18 cellular contexts compared by ENCODE assay signal in the genomic region with DNA sequence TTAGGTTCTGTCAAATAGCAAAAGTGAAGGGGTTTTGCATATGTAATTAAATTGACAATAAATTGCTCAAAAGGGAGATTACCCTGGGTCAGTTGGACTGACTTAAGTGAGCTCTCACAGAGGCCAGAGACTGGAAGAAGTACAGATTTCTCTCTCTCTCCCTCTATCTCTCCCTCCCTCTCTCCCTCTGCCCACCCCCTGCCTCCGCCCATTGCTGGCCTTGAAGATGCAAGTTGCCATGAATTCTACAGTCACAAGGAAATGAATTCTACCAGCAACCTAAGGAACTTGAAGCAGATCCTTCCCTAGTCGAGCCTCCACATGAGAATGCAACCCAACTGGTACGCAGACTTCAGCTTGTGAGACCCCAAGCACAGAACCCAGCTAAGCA.
A peak's percentile ranks its signal among the peaks of the same experiment; 100 is the strongest.
DNase-seq lines count a peak whose midpoint lies in the region; ATAC-seq and TF ChIP-seq lines count a peak whose summit lies in the region.
"Had no signal": no experiment of that assay in that cellular context is flagged by ENCODE, and none has a peak within 500 bp of the region (broad histone marks: within the 10 kb centered on the region; RNA-seq: fewer than 3 reads in every experiment).

No MANE protein-coding gene starts in this region.

- H4K91ac ChIP-seq in IMR-90 (ENCODE audit: insufficient read depth, low read depth, low read length), result peak overlapping the region; percentile 98

- H3K27me3 Mint-ChIP-seq in T-helper 17 cell (no peaks in the 10 kb centered on the region), endothelial cell (ENCODE audit: unreplicated experiment) (no peaks in the 10 kb centered on the region)
- H3K27me3 Mint-ChIP-seq: stimulated activated naive CD8-positive, alpha-beta T cell treated with anti-CD3 and anti-CD28 coated beads, Interleukin-15, Interleukin-2, amounts not matched to agents 100 ng/mL and 50 ng/mL, for 24 hours had no signal

- H2BK5ac ChIP-seq in IMR-90 (ENCODE audit: low read depth, low read length, poor library complexity, severe bottlenecking), result peak overlapping the region; percentile 100

- H3K4ac ChIP-seq in IMR-90 (ENCODE audit: low read depth, low read length), result peak overlapping the region; percentile 99

- H3K9ac ChIP-seq in IMR-90 (ENCODE audit: low read depth, low read length), result peak overlapping the region; percentile 8

- peak overlapping the region; percentile 93 for H2BK120ac ChIP-seq in IMR-90 (ENCODE audit: low read depth, low read length)

- H3K27ac Mint-ChIP-seq in T-helper 17 cell, result no peak overlapping the region
- H3K27ac Mint-ChIP-seq in endothelial cell (ENCODE audit: unreplicated experiment), result no peak overlapping the region
- H3K27ac Mint-ChIP-seq: activated naive CD4-positive, alpha-beta T cell treated with anti-CD3 and anti-CD28 coated beads, Interleukin-2, amount 50 U/mL, for 72 hours; nephron progenitor cell; stimulated activated naive CD8-positive, alpha-beta T cell treated with anti-CD3 and anti-CD28 coated beads, Interleukin-15, Interleukin-2, amounts not matched to agents 100 ng/mL and 50 ng/mL, for 24 hours had no signal

- H3K4me1 ChIP-seq in IMR-90 (ENCODE audit: control insufficient read depth, insufficient read depth, low read length), result peaks cover 33% of the 10 kb centered on the region
- H3K4me1 ChIP-seq: psoas muscle had no signal

- H3K9me3 Mint-ChIP-seq in endothelial cell (ENCODE audit: unreplicated experiment), result no peaks in the 10 kb centered on the region
- H3K9me3 Mint-ChIP-seq: activated naive CD4-positive, alpha-beta T cell treated with anti-CD3 and anti-CD28 coated beads, Interleukin-2, amount 50 U/mL, for 72 hours had no signal

- H3K4me1 Mint-ChIP-seq in T-helper 17 cell (no peaks in the 10 kb centered on the region), endothelial cell (ENCODE audit: unreplicated experiment) (no peaks in the 10 kb centered on the region)
- H3K4me1 Mint-ChIP-seq: nephron progenitor cell had no signal

- H3K36me3 ChIP-seq in IMR-90 (ENCODE audit: control insufficient read depth, insufficient read depth, low read length), result peaks cover 11% of the 10 kb centered on the region
- H3K36me3 ChIP-seq in brain microvascular endothelial cell (replicated peaks), result no peaks in the 10 kb centered on the region
- H3K36me3 ChIP-seq: heart left ventricle had no signal

- peak overlapping the region; percentile 93 for H2AK5ac ChIP-seq in IMR-90 (ENCODE audit: low read depth, low read length)

- H2AK9ac ChIP-seq in IMR-90 (replicated peaks; ENCODE audit: low read depth, low read length, poor library complexity), result peak overlapping the region; percentile 1

- H3K27me3 ChIP-seq in IMR-90 (ENCODE audit: control insufficient read depth, insufficient read depth, low read length) (no peaks in the 10 kb centered on the region), brain microvascular endothelial cell (replicated peaks) (no peaks in the 10 kb centered on the region), layer of hippocampus (ENCODE audit: control insufficient read depth, insufficient read depth, low read length) (no peaks in the 10 kb centered on the region)
- H3K27me3 ChIP-seq: heart left ventricle had no signal

- ATAC-seq in IMR-90 (ENCODE audit: low read depth) (peak; percentile 4), T-helper 17 cell (no peak)
- ATAC-seq: activated naive CD4-positive, alpha-beta T cell treated with anti-CD3 and anti-CD28 coated beads, Interleukin-2, amount 50 U/mL, for 72 hours; psoas muscle had no signal

- peak overlapping the region; percentile 91 for H3K14ac ChIP-seq in IMR-90 (replicated peaks; ENCODE audit: low read depth, low read length)

- H3K36me3 Mint-ChIP-seq in T-helper 17 cell (ENCODE audit: low read depth) (no peaks in the 10 kb centered on the region), endothelial cell (ENCODE audit: low read depth, unreplicated experiment) (no peaks in the 10 kb centered on the region)
- H3K36me3 Mint-ChIP-seq: activated naive CD4-positive, alpha-beta T cell treated with anti-CD3 and anti-CD28 coated beads, Interleukin-2, amount 50 U/mL, for 72 hours had no signal

- H3K4me3 Mint-ChIP-seq in T-helper 17 cell (no peak overlapping the region), endothelial cell (ENCODE audit: unreplicated experiment) (no peak overlapping the region)
- H3K4me3 Mint-ChIP-seq: nephron progenitor cell; stimulated activated naive CD8-positive, alpha-beta T cell treated with anti-CD3 and anti-CD28 coated beads, Interleukin-15, Interleukin-2, amounts not matched to agents 100 ng/mL and 50 ng/mL, for 24 hours had no signal

- H3K9me1 ChIP-seq in IMR-90 (ENCODE audit: insufficient read depth, low read length), result peaks cover 23% of the 10 kb centered on the region

- H4K8ac ChIP-seq in IMR-90 (ENCODE audit: low read depth in 2 of 2, low read length in 2 of 2), result peak overlapping the region; percentile 37 to 88

- in situ Hi-C loops in IMR-90 (cut with MboI; ENCODE audit: low sequenced_read_pairs), result loop anchor here (25.0 kb wide), 1 partner anchor 282 kb away; no protein-coding TSS in a partner anchor
- in situ Hi-C loops in brain microvascular endothelial cell (cut with HindIII; ENCODE audit: low pct_ligation_motif_present, low sequenced_read_pairs), result no loop called here

- DNase-seq in IMR-90 (no peak), brain microvascular endothelial cell (no peak), substantia nigra (lab: John Stamatoyannopoulos, UW) (no peak), GM03348 (ENCODE audit: low spot score) (no peak), T-helper 17 cell (no peak), endothelial cell (ENCODE audit: low spot score) (no peak)
- DNase-seq in stimulated activated CD4-positive, alpha-beta T cell treated with anti-CD3 and anti-CD28 coated beads, Interleukin-4, amount 100 ng/mL, for 4 hours, result no peak
- DNase-seq: DND-41, H7, NCI-H2081, NCI-H524, nephron progenitor cell, psoas muscle, T-helper 9 cell had no signal

- peak overlapping the region; percentile 89 for H3K18ac ChIP-seq in IMR-90 (ENCODE audit: low read depth, low read length)

- peak overlapping the region; percentile 90 for H2BK15ac ChIP-seq in IMR-90 (ENCODE audit: low read depth, low read length)

- no TSS peak for BruUV-seq in IMR-90 (replicated peaks; lab: Mats Ljungman, UMichigan)

- H2AFZ ChIP-seq in IMR-90 (replicated peaks; ENCODE audit: low read length, poor library complexity), result no peak overlapping the region

- TF ChIP-seq CTCF in IMR-90 (conservative IDR thresholded peaks at IDR 0.05; ENCODE audit: low read depth, low read length), result no peak
- TF ChIP-seq CTCF in brain microvascular endothelial cell (IDR thresholded peaks at IDR 0.05; ENCODE audit: low read depth, low read length, missing control alignments), result no peak
- TF ChIP-seq CTCF in endothelial cell (IDR thresholded peaks at IDR 0.05; ENCODE audit: unreplicated experiment), result no peak

- no CpG with 5 or more reads among the region's 3 CpGs for WGBS in IMR-90 (ENCODE audit: extremely low coverage in 2 of 2, insufficient read length in 1 of 2), 2 experiments

- POLR2A ChIA-PET in IMR-90 (lab: Charles Lee; ENCODE audit: unreplicated experiment), result interaction anchor here (0.8 kb wide), 1 partner anchor 77 kb away, joined by 3 read pairs; no protein-coding TSS in a partner anchor

- H3K9me3 ChIP-seq in IMR-90 (ENCODE audit: control insufficient read depth, insufficient read depth, low read length) (no peaks in the 10 kb centered on the region), T-helper 17 cell (ENCODE audit: control insufficient read depth, low read length, poor library complexity, severe bottlenecking) (no peaks in the 10 kb centered on the region)
- H3K9me3 ChIP-seq: psoas muscle had no signal

- peak overlapping the region; percentile 51; the same call in 1 of the 2 replicates for H3K4me2 ChIP-seq in IMR-90 (ENCODE audit: low read depth, low read length)

- CTCF ChIA-PET in IMR-90 (lab: Yijun Ruan, JAX), result interaction anchor here (0.7 kb wide), 2 partner anchors 43 to 117 kb away, joined by 3 to 4 read pairs; no protein-coding TSS in a partner anchor

- no peak for TF ChIP-seq RAD21 in IMR-90 (IDR thresholded peaks at IDR 0.05; ENCODE audit: low read length)

- no peak for TF ChIP-seq POLR2A in IMR-90 (IDR thresholded peaks at IDR 0.05; ENCODE audit: low read depth, low read length)

- H3K4me3 ChIP-seq in IMR-90 (ENCODE audit: insufficient read depth, low read depth, low read length), result no peak overlapping the region
- no peak overlapping the region for H3K4me3 ChIP-seq in brain microvascular endothelial cell (ENCODE audit: low read depth, low read length)
- H3K4me3 ChIP-seq: heart left ventricle, psoas muscle had no signal

- H3K56ac ChIP-seq in IMR-90 (ENCODE audit: extremely low read depth, insufficient read depth, low read length), result peak overlapping the region; percentile 71; the same call in 1 of the 2 replicates

- dilution Hi-C loops in IMR-90 (cut with HindIII; ENCODE audit: low sequenced_read_pairs, unreplicated experiment), result no loop called here

- H3K27ac ChIP-seq in IMR-90 (ENCODE audit: insufficient read depth, low read length), result peak overlapping the region; percentile 88
- H3K27ac ChIP-seq in brain microvascular endothelial cell, result peak overlapping the region; percentile 73
- H3K27ac ChIP-seq in layer of hippocampus (ENCODE audit: low read depth, low read length), result peak overlapping the region; percentile 30
- peak overlapping the region; percentile 57 for H3K27ac ChIP-seq in substantia nigra (ENCODE audit: low read depth, low read length, poor library complexity, severe bottlenecking)
- H3K27ac ChIP-seq: psoas muscle had no signal

- peak overlapping the region; percentile 70 for H2BK20ac ChIP-seq in IMR-90 (ENCODE audit: low read depth, low read length)

- peaks cover 34 to 76% of the 10 kb centered on the region in 2 experiments for H3K79me1 ChIP-seq in IMR-90 (ENCODE audit: low read depth in 1 of 2, low read length in 2 of 2)

- H4K20me1 ChIP-seq in IMR-90 (ENCODE audit: insufficient read depth, low read length), result peaks cover 21% of the 10 kb centered on the region; the same call in 1 of the 2 replicates

- intact Hi-C loops in IMR-90 (cut with micrococcal nuclease), result loop anchor here (5.0 to 10.0 kb wide), 3 partner anchors 122 to 376 kb away; no protein-coding TSS in a partner anchor

- H3K23ac ChIP-seq in IMR-90 (ENCODE audit: low read depth, low read length), result peak overlapping the region; percentile 94

- H4K5ac ChIP-seq in IMR-90 (ENCODE audit: low read depth, low read length), result peak overlapping the region; percentile 92

TF ChIP-seq in IMR-90, 13 proteins besides CTCF, POLR2A, EP300 and RAD21:
- TF ChIP-seq RCOR1 (IDR thresholded peaks at IDR 0.05; ENCODE audit: insufficient replicate concordance, low read length), result no peak
- TF ChIP-seq CEBPB (IDR thresholded peaks at IDR 0.05; ENCODE audit: low read depth, low read length), result no peak
- TF ChIP-seq CHD1 (IDR thresholded peaks at IDR 0.05; ENCODE audit: low read depth, low read length), result no peak
- TF ChIP-seq, protein P1, sequence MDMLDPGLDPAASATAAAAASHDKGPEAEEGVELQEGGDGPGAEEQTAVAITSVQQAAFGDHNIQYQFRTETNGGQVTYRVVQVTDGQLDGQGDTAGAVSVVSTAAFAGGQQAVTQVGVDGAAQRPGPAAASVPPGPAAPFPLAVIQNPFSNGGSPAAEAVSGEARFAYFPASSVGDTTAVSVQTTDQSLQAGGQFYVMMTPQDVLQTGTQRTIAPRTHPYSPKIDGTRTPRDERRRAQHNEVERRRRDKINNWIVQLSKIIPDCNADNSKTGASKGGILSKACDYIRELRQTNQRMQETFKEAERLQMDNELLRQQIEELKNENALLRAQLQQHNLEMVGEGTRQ (IDR thresholded peaks at IDR 0.05; ENCODE audit: low read depth, low read length), result no peak

Comparison
In these comparisons a context has a peak if more than half of its experiments do, and no peak if none do; other contexts are left out.
1. H3K27ac ChIP-seq: peak in every context shown above with its lines; median percentile 88 in IMR-90; 73 in brain microvascular endothelial cell; 57 in substantia nigra; 30 in layer of hippocampus.